ENCODE assay signal across 8 cellular contexts in the genomic region with DNA sequence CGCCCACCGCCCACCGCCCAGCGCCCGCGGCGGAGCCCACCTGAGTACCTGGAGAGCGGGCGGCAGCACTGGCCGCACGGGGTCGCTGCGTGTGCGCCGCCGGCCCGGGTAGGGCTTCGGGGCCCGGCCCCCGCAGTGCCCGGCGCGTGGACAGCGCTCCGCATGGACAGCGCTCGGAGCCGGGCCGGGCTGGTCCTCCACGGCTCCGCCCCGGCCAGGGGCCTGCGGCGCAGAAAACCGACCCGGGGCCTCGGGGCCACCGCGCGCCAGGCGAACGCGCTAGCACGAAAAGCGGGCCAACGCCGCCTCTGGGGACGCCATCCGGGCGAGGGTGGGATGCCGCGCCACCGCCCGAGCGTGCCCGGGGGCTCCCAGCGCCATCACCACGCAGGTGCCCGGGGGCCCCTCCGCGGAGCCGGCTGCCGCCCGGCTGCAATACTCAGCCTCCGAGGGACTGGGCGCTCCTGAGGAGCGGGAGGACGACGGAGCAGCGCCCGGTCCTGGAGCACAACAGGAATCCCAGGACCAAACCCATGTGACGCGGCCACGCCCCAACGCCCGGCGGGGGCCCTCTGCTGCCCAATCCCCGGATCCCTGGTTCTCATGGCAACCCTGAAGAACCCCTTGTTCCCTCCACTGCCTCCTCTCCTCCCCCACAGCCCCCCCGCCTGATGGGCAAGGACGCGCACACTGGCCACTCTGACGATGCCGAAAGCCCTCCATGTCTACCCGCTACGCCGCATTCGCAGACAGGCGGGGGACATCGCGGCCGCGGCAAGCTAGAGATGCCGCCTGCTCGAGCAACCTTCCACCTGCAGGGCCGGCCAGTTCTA.
DNase-seq lines count a peak whose midpoint lies in the region; ATAC-seq lines count a peak whose summit lies in the region.

A gene (minus strand): TSS at position 521 of the 833 bp plus-strand sequence. CDS start 50,574 bp downstream, outside the sequence.

- H3K36me3 Mint-ChIP-seq in central memory CD8-positive, alpha-beta T cell (ENCODE audit: insufficient read depth): no peaks in the 10 kb centered on the region

- H3K4me1 Mint-ChIP-seq in central memory CD8-positive, alpha-beta T cell: peaks cover 9% of the 10 kb centered on the region

- peaks cover 76% of the 10 kb centered on the region for H3K27me3 Mint-ChIP-seq in central memory CD8-positive, alpha-beta T cell

- DNase-seq in EH (ENCODE audit: low read depth) (peak; percentile 42), NCI-H526 (lab: John Stamatoyannopoulos, UW) (peak; percentile 31 to 79), inferior parietal cortex (ENCODE audit: extremely low spot score) (peak; percentile 65), skeletal muscle cell (ENCODE audit: low read depth) (no peak), activated gamma-delta T cell treated with Interleukin-2 at 50 U/mL for 16 hours (no peak)
- DNase-seq in central memory CD8-positive, alpha-beta T cell (ENCODE audit: low spot score in 2 of 2): no peak
- DNase-seq in stimulated activated CD8-positive, alpha-beta memory T cell treated with anti-CD3 and anti-CD28 coated beads, Interleukin-4, amount 100 ng/mL, for 48 hours: no peak

- H3K4me3 ChIP-seq in skeletal muscle cell (ENCODE audit: low read depth, low read length): peak within 1 kb of the TSS; percentile 52

- H3K27ac Mint-ChIP-seq in central memory CD8-positive, alpha-beta T cell (ENCODE audit: low read depth): no peak within 1 kb of the TSS

- H3K4me3 Mint-ChIP-seq in central memory CD8-positive, alpha-beta T cell: peak within 1 kb of the TSS; percentile 49

- no peaks in the 10 kb centered on the region for H3K9me3 Mint-ChIP-seq in central memory CD8-positive, alpha-beta T cell

- no peak for ATAC-seq in central memory CD8-positive, alpha-beta T cell (replicated peaks; ENCODE audit: extremely low read depth, poor library complexity, severe bottlenecking)
- no peak for ATAC-seq in HG03280 (IDR thresholded peaks at IDR 0.05; ENCODE audit: unreplicated experiment)

Comparison
In these comparisons a context has a peak if more than half of its experiments do, and no peak if none do; other contexts are left out.
1. DNase-seq: peak in EH (single experiment), NCI-H526 (2 of 2) and inferior parietal cortex (single experiment); none in central memory CD8-positive, alpha-beta T cell (0 of 2), skeletal muscle cell (single experiment), activated gamma-delta T cell treated with Interleukin-2 at 50 U/mL for 16 hours (single experiment) and stimulated activated CD8-positive, alpha-beta memory T cell treated with anti-CD3 and anti-CD28 coated beads, Interleukin-4, amount 100 ng/mL, for 48 hours (single experiment).